In genomic region chr19:43779820-43780219, GRCh38 we compare ENCODE assay signal across 10 cellular contexts. TPM values are rescaled to one million over a fixed set of nuclear protein-coding genes. Genes with fewer than 3 reads are reported as not detected.
DNase-seq lines count a peak whose midpoint lies in the region; ATAC-seq and TF ChIP-seq lines count a peak whose summit lies in the region.
"Had no signal": no experiment of that assay in that cellular context is flagged by ENCODE, and none has a peak within 500 bp of the region (broad histone marks: within the 10 kb centered on the region; RNA-seq: fewer than 3 reads in every experiment).

No MANE protein-coding gene starts in this region.

- TF ChIP-seq CTCF in Panc1 (IDR thresholded peaks at IDR 0.05) (peak; percentile 59; the same call in 1 of the 2 replicates), coronary artery (IDR thresholded peaks at IDR 0.05) (no peak), tibial artery (IDR thresholded peaks at IDR 0.05) (no peak), uterus (IDR thresholded peaks at IDR 0.05) (no peak)

- no peaks in the 10 kb centered on the region; the same call in 1 of the 2 replicates for H3K36me3 ChIP-seq in Panc1 (ENCODE audit: control insufficient read depth, insufficient read depth, low read length)
- no peaks in the 10 kb centered on the region for H3K36me3 ChIP-seq in tibial artery
- H3K36me3 ChIP-seq in uterus = no peaks in the 10 kb centered on the region
- H3K36me3 ChIP-seq: HAP-1 had no signal

- H3K4me1 ChIP-seq in Panc1 (ENCODE audit: control insufficient read depth, insufficient read depth, low read length) = peaks cover 61% of the 10 kb centered on the region
- H3K4me1 ChIP-seq in tibial artery = peaks cover 2 to 34% (median 9%) of the 10 kb centered on the region in 4 donors
- H3K4me1 ChIP-seq in uterus = peaks cover 0 to under 1% of the 10 kb centered on the region in 2 donors
- H3K4me1 ChIP-seq: HAP-1 had no signal

- H3K4me1 Mint-ChIP-seq in activated CD8-positive, alpha-beta memory T cell treated with anti-CD3 and anti-CD28 coated beads, Interleukin-2, amount 10 ng/mL, durations not matched to agents 7 days and 5 days = peaks cover 76% of the 10 kb centered on the region

- no peaks in the 10 kb centered on the region for H3K9me3 Mint-ChIP-seq in activated CD8-positive, alpha-beta memory T cell treated with anti-CD3 and anti-CD28 coated beads, Interleukin-2, amount 10 ng/mL, durations not matched to agents 7 days and 5 days (ENCODE audit: low read depth)

- H3K4me3 ChIP-seq in Panc1 (ENCODE audit: low read depth in 2 of 2, low read length in 2 of 2) (peak overlapping the region; percentile 38 to 67), coronary artery (peak overlapping the region; percentile 30), tibial artery (peak overlapping the region; percentile 5 to 22), uterus (no peak overlapping the region)
- H3K4me3 ChIP-seq: HAP-1 had no signal

- in situ Hi-C loops in Panc1 (cut with HindIII; ENCODE audit: low pct_unique_long_range_greater_than_20kb, low sequenced_read_pairs) = no loop called here

- BruUV-seq in Panc1 (replicated peaks; lab: Mats Ljungman, UMichigan) = no TSS peak

- peak overlapping the region; percentile 98 for H3K27ac ChIP-seq in Panc1 (ENCODE audit: low read length)
- no peak overlapping the region for H3K27ac ChIP-seq in coronary artery
- peak overlapping the region in 1 of 2 donors; percentile 32 for H3K27ac ChIP-seq in tibial artery
- H3K27ac ChIP-seq in uterus = peak overlapping the region in 1 of 2 donors; percentile 14

- no peak for TF ChIP-seq POLR2A in uterus (IDR thresholded peaks at IDR 0.05)

- H3K27ac Mint-ChIP-seq in activated CD8-positive, alpha-beta memory T cell treated with anti-CD3 and anti-CD28 coated beads, Interleukin-2, amount 10 ng/mL, durations not matched to agents 7 days and 5 days = peak overlapping the region; percentile 85

- intact Hi-C loops in Panc1 (cut with micrococcal nuclease; ENCODE audit: unreplicated experiment) = no loop called here
- intact Hi-C loops in tibial artery (cut with DNase I; ENCODE audit: low total_unique reads) = no loop called here
- intact Hi-C loops in uterus (cut with DNase I; ENCODE audit: low total_unique reads) = loop anchor here (5.0 kb wide), 1 partner anchor 33 kb away; no protein-coding TSS in a partner anchor

- POLR2A ChIA-PET in Panc1 (lab: Charles Lee) = no interaction called here

- no peaks in the 10 kb centered on the region for H3K27me3 ChIP-seq in Panc1 (ENCODE audit: control insufficient read depth, insufficient read depth, low read length)
- H3K27me3 ChIP-seq in tibial artery = peaks cover 0 to 48% of the 10 kb centered on the region in 2 donors
- no peaks in the 10 kb centered on the region for H3K27me3 ChIP-seq in uterus

- H3K4me3 Mint-ChIP-seq in activated CD8-positive, alpha-beta memory T cell treated with anti-CD3 and anti-CD28 coated beads, Interleukin-2, amount 10 ng/mL, durations not matched to agents 7 days and 5 days = peak overlapping the region; percentile 74

- H3K9me3 ChIP-seq in Panc1 (ENCODE audit: control insufficient read depth, insufficient read depth, low read depth, low read length) (no peaks in the 10 kb centered on the region), tibial artery (no peaks in the 10 kb centered on the region), uterus (no peaks in the 10 kb centered on the region)
- H3K9me3 ChIP-seq: HAP-1 had no signal

- H3K27me3 Mint-ChIP-seq in activated CD8-positive, alpha-beta memory T cell treated with anti-CD3 and anti-CD28 coated beads, Interleukin-2, amount 10 ng/mL, durations not matched to agents 7 days and 5 days = no peaks in the 10 kb centered on the region

- ATAC-seq in activated CD8-positive, alpha-beta memory T cell treated with anti-CD3 and anti-CD28 coated beads, Interleukin-2, amount 10 ng/mL, durations not matched to agents 7 days and 5 days = no peak
- ATAC-seq in Panc1 (no peak), GM21367 (IDR thresholded peaks at IDR 0.05; ENCODE audit: unreplicated experiment) (no peak)

- CTCF ChIA-PET in activated CD8-positive, alpha-beta memory T cell treated with anti-CD3 and anti-CD28 coated beads, Interleukin-2, amount 10 ng/mL, durations not matched to agents 7 days and 5 days (lab: Charles Lee) = interaction anchor here (1.2 to 9.5 kb wide), 5 partner anchors 8 to 34 kb away, joined by 3 to 145 read pairs (median 32); partner anchors contain the start of gene SMG9
- CTCF ChIA-PET in Panc1 (lab: Charles Lee) = no interaction called here

- peak; percentile 45 for DNase-seq in activated CD8-positive, alpha-beta memory T cell treated with anti-CD3 and anti-CD28 coated beads, Interleukin-2, amount 10 ng/mL, durations not matched to agents 7 days and 5 days
- DNase-seq in activated CD8-positive, alpha-beta memory T cell treated with anti-CD3 and anti-CD28 coated beads, Interleukin-2, amount 50 U/mL, for 4 hours = no peak
- DNase-seq in Panc1 (ENCODE audit: low read depth, low spot score) (no peak), coronary artery (ENCODE audit: low spot score) (no peak), tibial artery (no peak), NAMALWA (ENCODE audit: low spot score) (no peak), uterus (no peak)
- DNase-seq: NCI-H2081 had no signal

- peaks cover 14% of the 10 kb centered on the region for H3K36me3 Mint-ChIP-seq in activated CD8-positive, alpha-beta memory T cell treated with anti-CD3 and anti-CD28 coated beads, Interleukin-2, amount 10 ng/mL, durations not matched to agents 7 days and 5 days

RNA-seq across cellular contexts. Expression of gene KCNN4, which starts 1.0 kb away (rescaled TPM):
- 10 to 100 TPM; 43.9 to 53.0 TPM for total RNA-seq in activated CD8-positive, alpha-beta memory T cell treated with anti-CD3 and anti-CD28 coated beads, Interleukin-2, amount 10 ng/mL, durations not matched to agents 7 days and 5 days
- total RNA-seq in Panc1 (2021; ENCODE audit: unreplicated experiment) = 29.7 TPM
- polyA plus RNA-seq in Panc1 (2012; ENCODE audit: insufficient read length) = 50.8 TPM
- 1 to 10 TPM in 3 of 4 donors, under 1 TPM in 1; 0.77 to 9.2 (median 5.6) TPM for total RNA-seq in uterus

RNA-seq across cellular contexts. Expression of gene LYPD5, which starts 22.4 kb away (rescaled TPM):
- under 1 TPM; 0.40 to 0.58 TPM for total RNA-seq in activated CD8-positive, alpha-beta memory T cell treated with anti-CD3 and anti-CD28 coated beads, Interleukin-2, amount 10 ng/mL, durations not matched to agents 7 days and 5 days
- 0.87 TPM for total RNA-seq in Panc1 (2021; ENCODE audit: unreplicated experiment)
- 0.84 TPM for polyA plus RNA-seq in Panc1 (2012; ENCODE audit: insufficient read length)
- total RNA-seq in uterus = 1 to 10 TPM in 2 of 4 donors, under 1 TPM in 2; 0.51 to 1.9 (median 0.88) TPM

RNA-seq across cellular contexts. Expression of gene SMG9, which starts 25.1 kb away (rescaled TPM):
- 10 to 100 TPM; 62.3 to 74.7 TPM for total RNA-seq in activated CD8-positive, alpha-beta memory T cell treated with anti-CD3 and anti-CD28 coated beads, Interleukin-2, amount 10 ng/mL, durations not matched to agents 7 days and 5 days
- 49.9 TPM for total RNA-seq in Panc1 (2021; ENCODE audit: unreplicated experiment)
- 37.6 TPM for polyA plus RNA-seq in Panc1 (2012; ENCODE audit: insufficient read length)
- total RNA-seq in uterus = 10 to 100 TPM; 14.9 to 44.9 (median 27.2) TPM

RNA-seq across cellular contexts. Expression of gene ZNF283, which starts 47.3 kb away (rescaled TPM):
- 1 to 10 TPM; 5.2 to 6.5 TPM for total RNA-seq in activated CD8-positive, alpha-beta memory T cell treated with anti-CD3 and anti-CD28 coated beads, Interleukin-2, amount 10 ng/mL, durations not matched to agents 7 days and 5 days
- 6.9 TPM for total RNA-seq in Panc1 (2021; ENCODE audit: unreplicated experiment)
- 1.9 TPM for polyA plus RNA-seq in Panc1 (2012; ENCODE audit: insufficient read length)
- total RNA-seq in uterus = 10 to 100 TPM in 3 of 4 donors, 1 to 10 TPM in 1; 1.8 to 52.6 (median 14.1) TPM

Comparison
In these comparisons a context has a peak if more than half of its experiments do, and no peak if none do; other contexts are left out.
1. H3K4me3 ChIP-seq: peak in Panc1 (2 of 2), coronary artery (single experiment) and tibial artery (2 of 2); none in uterus (0 of 2).